ENCODE assay signal across 15 cellular contexts in the genomic region with DNA sequence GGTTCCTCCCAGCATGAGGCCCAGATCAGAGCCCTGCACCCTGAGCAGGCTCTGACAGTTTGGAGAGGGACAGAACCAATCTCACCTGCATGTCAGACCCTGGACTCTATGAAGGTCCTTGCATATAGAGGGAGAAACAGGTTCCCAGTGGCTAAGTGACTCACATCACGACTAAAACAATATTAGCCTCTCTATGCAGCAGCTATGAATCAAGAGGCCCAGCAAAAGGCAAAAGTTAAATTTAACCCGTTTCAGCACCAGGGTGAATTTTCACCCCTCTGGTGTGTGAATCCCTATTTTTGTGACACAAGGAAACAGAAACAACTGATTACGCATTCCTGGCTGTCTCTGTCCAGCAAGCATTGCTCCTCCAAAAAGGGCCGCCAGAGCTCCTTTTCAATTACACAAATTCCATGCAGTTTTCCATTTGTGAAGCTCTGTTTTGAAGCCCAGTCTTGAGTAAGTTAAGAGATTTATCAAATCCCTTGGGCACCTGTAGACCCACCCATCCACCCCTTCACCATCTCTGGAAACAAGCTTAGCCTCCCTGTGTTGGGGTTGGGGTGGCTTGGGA.
"Had no signal": no experiment of that assay in that cellular context is flagged by ENCODE, and none has a peak within 500 bp of the region (broad histone marks: within the 10 kb centered on the region; RNA-seq: fewer than 3 reads in every experiment).

No MANE protein-coding gene starts in this region.

- H3K27me3 ChIP-seq: breast epithelium had no signal

- H3K27ac ChIP-seq: breast epithelium, skin epidermis had no signal

- H3K9me3 ChIP-seq: breast epithelium had no signal

- H3K4me1 ChIP-seq: breast epithelium had no signal

- DNase-seq: activated CD4-positive, alpha-beta T cell treated with anti-CD3 and anti-CD28 coated beads, Interleukin-2, amount 50 U/mL, for 1 hour; activated CD4-positive, CD25-positive, alpha-beta regulatory T cell; activated naive CD4-positive, alpha-beta T cell; aorta; dermis blood vessel endothelial cell; foreskin fibroblast; glutamatergic neuron; left colon; midbrain; stimulated activated CD4-positive, alpha-beta T cell treated with anti-CD3 and anti-CD28 coated beads, Interleukin-4, amount 100 ng/mL, for 4 hours; stimulated activated CD8-positive, alpha-beta memory T cell treated with anti-CD3 and anti-CD28 coated beads, Interleukin-4, amount 100 ng/mL, for 48 hours; stimulated activated naive CD4-positive, alpha-beta T cell treated with Interleukin-2 at 50 U/mL for 16 hours; trophoblast cell had no signal

- H3K36me3 ChIP-seq: breast epithelium had no signal

- H3K4me3 ChIP-seq: breast epithelium, skin epidermis had no signal
